ENCODE assay signal across 10 cellular contexts in genomic region chr2:234690569-234691225, GRCh38.
DNase-seq lines count a peak whose midpoint lies in the region; ATAC-seq and TF ChIP-seq lines count a peak whose summit lies in the region.
"Had no signal": no experiment of that assay in that cellular context is flagged by ENCODE, and none has a peak within 500 bp of the region (broad histone marks: within the 10 kb centered on the region; RNA-seq: fewer than 3 reads in every experiment).

No MANE protein-coding gene starts in this region.

- H3K36me3 ChIP-seq in hepatocyte (replicated peaks; ENCODE audit: insufficient read depth, low read depth), result no peaks in the 10 kb centered on the region
- H3K36me3 ChIP-seq: thoracic aorta had no signal

- peaks cover 5% of the 10 kb centered on the region for H3K4me1 Mint-ChIP-seq in activated T-cell treated with anti-CD3 and anti-CD28 coated beads, Interleukin-2, amount 50 U/mL, for 24 hours (ENCODE audit: low read depth)

- H3K36me3 Mint-ChIP-seq in activated T-cell treated with anti-CD3 and anti-CD28 coated beads, Interleukin-2, amount 50 U/mL, for 24 hours (ENCODE audit: low read depth), result no peaks in the 10 kb centered on the region

- no peaks in the 10 kb centered on the region for H3K9me3 Mint-ChIP-seq in activated T-cell treated with anti-CD3 and anti-CD28 coated beads, Interleukin-2, amount 50 U/mL, for 24 hours

- no peak for ATAC-seq in GM18858 (IDR thresholded peaks at IDR 0.05; ENCODE audit: unreplicated experiment)
- ATAC-seq in GM21447 (IDR thresholded peaks at IDR 0.05; ENCODE audit: unreplicated experiment), result no peak

- H3K27me3 ChIP-seq in hepatocyte, result no peaks in the 10 kb centered on the region

- H3K27ac ChIP-seq in 22Rv1 (peak overlapping the region; percentile 44), RWPE1 (peak overlapping the region; percentile 84), hepatocyte (peak overlapping the region; percentile 45)
- H3K27ac ChIP-seq: thoracic aorta had no signal

- CTCF ChIA-PET in RWPE1 (lab: Yijun Ruan, JAX), result interaction anchor here (0.5 to 0.6 kb wide), 2 partner anchors 28 to 417 kb away, joined by 3 to 4 read pairs; no protein-coding TSS in a partner anchor

- no peak overlapping the region for H3K4me3 ChIP-seq in hepatocyte
- H3K4me3 ChIP-seq: thoracic aorta had no signal

- no peaks in the 10 kb centered on the region for H3K9me2 ChIP-seq in hepatocyte (replicated peaks; ENCODE audit: insufficient read depth)

- no peak overlapping the region for H3K4me3 Mint-ChIP-seq in activated T-cell treated with anti-CD3 and anti-CD28 coated beads, Interleukin-2, amount 50 U/mL, for 24 hours

- H4K20me1 ChIP-seq in hepatocyte (ENCODE audit: insufficient read depth, poor library complexity, severe bottlenecking), result no peaks in the 10 kb centered on the region

- no peak overlapping the region for H3K4me2 ChIP-seq in hepatocyte

- POLR2A ChIA-PET in RWPE1 (lab: Yijun Ruan, JAX; ENCODE audit: low non-redundant PET), result no interaction called here

- 51% methylated on average over 8 of the region's 8 CpGs for WGBS in hepatocyte (ENCODE audit: low lambda C conversion rate, missing lambda C conversion rate)

- peaks cover 47% of the 10 kb centered on the region for H3K27me3 Mint-ChIP-seq in activated T-cell treated with anti-CD3 and anti-CD28 coated beads, Interleukin-2, amount 50 U/mL, for 24 hours

- H3K9me3 ChIP-seq in hepatocyte (ENCODE audit: low read depth), result no peaks in the 10 kb centered on the region
- H3K9me3 ChIP-seq: thoracic aorta had no signal

- H3K27ac Mint-ChIP-seq in activated T-cell treated with anti-CD3 and anti-CD28 coated beads, Interleukin-2, amount 50 U/mL, for 24 hours, result no peak overlapping the region

- peak; percentile 91 for DNase-seq in NCI-H1436 treated with DMSO at 0.1 percent for 48 hours (lab: John Stamatoyannopoulos, UW)
- DNase-seq in RWPE1 (ENCODE audit: low spot score), result no peak
- no peak for DNase-seq in hepatocyte (ENCODE audit: low spot score)
- DNase-seq in cerebellum (ENCODE audit: low spot score), result no peak
- no peak for DNase-seq in activated T-cell treated with anti-CD3 and anti-CD28 coated beads, Interleukin-2, amount 50 U/mL, for 24 hours
- DNase-seq: cortex of kidney had no signal

- H2AFZ ChIP-seq in hepatocyte, result no peak overlapping the region

- no peak for TF ChIP-seq CTCF in 22Rv1 (IDR thresholded peaks at IDR 0.05)
- TF ChIP-seq CTCF in RWPE1 (conservative IDR thresholded peaks at IDR 0.05; ENCODE audit: low read depth), result no peak
- TF ChIP-seq CTCF in hepatocyte (IDR thresholded peaks at IDR 0.05; ENCODE audit: poor library complexity), result no peak

- no peaks in the 10 kb centered on the region for H3K79me2 ChIP-seq in hepatocyte

- peaks cover 25% of the 10 kb centered on the region for H3K4me1 ChIP-seq in hepatocyte (ENCODE audit: insufficient read depth)
